21 cellular contexts compared by ENCODE assay signal in genomic region chr15:65307978-65308377, GRCh38. TPM values are rescaled to one million over a fixed set of nuclear protein-coding genes. Genes with fewer than 3 reads are reported as not detected.
"Had no signal": no experiment of that assay in that cellular context is flagged by ENCODE, and none has a peak within 500 bp of the region (broad histone marks: within the 10 kb centered on the region; RNA-seq: fewer than 3 reads in every experiment).

No MANE protein-coding gene starts in this region.

- DNase-seq: activated CD4-positive, alpha-beta T cell treated with anti-CD3 and anti-CD28 coated beads for 4 hours; activated CD8-positive, alpha-beta memory T cell treated with anti-CD3 and anti-CD28 coated beads, Interleukin-2, amount 50 U/mL, for 4 hours; activated CD8-positive, alpha-beta T cell treated with anti-CD3 and anti-CD28 coated beads for 36 hours; activated naive CD4-positive, alpha-beta T cell treated with anti-CD3 and anti-CD28 coated beads, Interleukin-2, amount 50 U/mL, for 16 hours; activated naive CD8-positive, alpha-beta T cell treated with anti-CD3 and anti-CD28 coated beads, Interleukin-2, amount 10 ng/mL, durations not matched to agents 7 days and 5 days; activated T-cell treated with anti-CD3 and anti-CD28 coated beads, Interleukin-2, amount 50 U/mL, for 72 hours; adrenal gland; anterior cingulate cortex; KG1; NCI-H1092; NCI-H1417; NCI-H1930; NCI-H510A treated with DMSO at 0.1 percent for 48 hours; NCI-H69; NK-92 treated with Interleukin-12 subunit alpha and Interleukin-12 subunit beta, amount 100 ng/mL, for 24 hours; Peyer's patch; SHP77 treated with DMSO at 0.1 percent for 48 hours had no signal

- H3K27me3 ChIP-seq: adrenal gland, breast epithelium, Peyer's patch had no signal

- H3K9me3 ChIP-seq: adrenal gland, breast epithelium, Peyer's patch had no signal

- H3K4me1 ChIP-seq: breast epithelium had no signal

- H3K4me3 ChIP-seq: adrenal gland, breast epithelium, Peyer's patch had no signal

- H3K36me3 ChIP-seq: adrenal gland, breast epithelium, Peyer's patch had no signal

- H3K27ac ChIP-seq: adrenal gland, breast epithelium, Peyer's patch had no signal

RNA-seq across cellular contexts. Expression of gene RNU5B-1, which starts 3.5 kb away (rescaled TPM):
- total RNA-seq: activated CD8-positive, alpha-beta T cell treated with anti-CD3 and anti-CD28 coated beads for 36 hours; activated T-cell treated with anti-CD3 and anti-CD28 coated beads, Interleukin-2, amount 50 U/mL, for 72 hours; breast epithelium; LHCN-M2; MCF 10A; Peyer's patch; SK-MEL-5 had no signal
- polyA plus RNA-seq: adrenal gland had no signal

RNA-seq across cellular contexts. Expression of gene RNU5A-1, which starts 12.1 kb away (rescaled TPM):
- total RNA-seq: activated CD8-positive, alpha-beta T cell treated with anti-CD3 and anti-CD28 coated beads for 36 hours; activated naive CD8-positive, alpha-beta T cell treated with anti-CD3 and anti-CD28 coated beads, Interleukin-2, amount 10 ng/mL, durations not matched to agents 7 days and 5 days; activated T-cell treated with anti-CD3 and anti-CD28 coated beads, Interleukin-2, amount 50 U/mL, for 72 hours; adrenal gland; breast epithelium; LHCN-M2; MCF 10A; Peyer's patch; SK-MEL-5 had no signal
- polyA plus RNA-seq: adrenal gland had no signal
